1 cellular context compared by ENCODE assay signal in genomic region chr6:3869632-3870527, GRCh38.
TF ChIP-seq lines count a peak whose summit lies in the region.

No MANE protein-coding gene starts in this region.

TF ChIP-seq in HepG2, 621 proteins besides CTCF, POLR2A, EP300 and RAD21 (continued from another document and continues in another):
- 0 out of 2 replicates have a peak, but pooled peaks have one; percentile 39 for TF ChIP-seq MIER2 (CRISPR knock-in tag; IDR thresholded peaks at IDR 0.05)
- TF ChIP-seq ZNF747 (CRISPR knock-in tag; IDR thresholded peaks at IDR 0.05; ENCODE audit: borderline replicate concordance): no peak
- TF ChIP-seq JUN (CRISPR knock-in tag; IDR thresholded peaks at IDR 0.05): peak; percentile 70
- TF ChIP-seq, protein P1, sequence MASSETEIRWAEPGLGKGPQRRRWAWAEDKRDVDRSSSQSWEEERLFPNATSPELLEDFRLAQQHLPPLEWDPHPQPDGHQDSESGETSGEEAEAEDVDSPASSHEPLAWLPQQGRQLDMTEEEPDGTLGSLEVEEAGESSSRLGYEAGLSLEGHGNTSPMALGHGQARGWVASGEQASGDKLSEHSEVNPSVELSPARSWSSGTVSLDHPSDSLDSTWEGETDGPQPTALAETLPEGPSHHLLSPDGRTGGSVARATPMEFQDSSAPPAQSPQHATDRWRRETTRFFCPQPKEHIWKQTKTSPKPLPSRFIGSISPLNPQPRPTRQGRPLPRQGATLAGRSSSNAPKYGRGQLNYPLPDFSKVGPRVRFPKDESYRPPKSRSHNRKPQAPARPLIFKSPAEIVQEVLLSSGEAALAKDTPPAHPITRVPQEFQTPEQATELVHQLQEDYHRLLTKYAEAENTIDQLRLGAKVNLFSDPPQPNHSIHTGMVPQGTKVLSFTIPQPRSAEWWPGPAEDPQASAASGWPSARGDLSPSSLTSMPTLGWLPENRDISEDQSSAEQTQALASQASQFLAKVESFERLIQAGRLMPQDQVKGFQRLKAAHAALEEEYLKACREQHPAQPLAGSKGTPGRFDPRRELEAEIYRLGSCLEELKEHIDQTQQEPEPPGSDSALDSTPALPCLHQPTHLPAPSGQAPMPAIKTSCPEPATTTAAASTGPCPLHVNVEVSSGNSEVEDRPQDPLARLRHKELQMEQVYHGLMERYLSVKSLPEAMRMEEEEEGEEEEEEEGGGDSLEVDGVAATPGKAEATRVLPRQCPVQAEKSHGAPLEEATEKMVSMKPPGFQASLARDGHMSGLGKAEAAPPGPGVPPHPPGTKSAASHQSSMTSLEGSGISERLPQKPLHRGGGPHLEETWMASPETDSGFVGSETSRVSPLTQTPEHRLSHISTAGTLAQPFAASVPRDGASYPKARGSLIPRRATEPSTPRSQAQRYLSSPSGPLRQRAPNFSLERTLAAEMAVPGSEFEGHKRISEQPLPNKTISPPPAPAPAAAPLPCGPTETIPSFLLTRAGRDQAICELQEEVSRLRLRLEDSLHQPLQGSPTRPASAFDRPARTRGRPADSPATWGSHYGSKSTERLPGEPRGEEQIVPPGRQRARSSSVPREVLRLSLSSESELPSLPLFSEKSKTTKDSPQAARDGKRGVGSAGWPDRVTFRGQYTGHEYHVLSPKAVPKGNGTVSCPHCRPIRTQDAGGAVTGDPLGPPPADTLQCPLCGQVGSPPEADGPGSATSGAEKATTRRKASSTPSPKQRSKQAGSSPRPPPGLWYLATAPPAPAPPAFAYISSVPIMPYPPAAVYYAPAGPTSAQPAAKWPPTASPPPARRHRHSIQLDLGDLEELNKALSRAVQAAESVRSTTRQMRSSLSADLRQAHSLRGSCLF (CRISPR knock-in tag; IDR thresholded peaks at IDR 0.05; ENCODE audit: borderline replicate concordance): no peak
- 0 out of 2 replicates have a peak, but pooled peaks have one; percentile 25 for TF ChIP-seq ZKSCAN8 (CRISPR knock-in tag; IDR thresholded peaks at IDR 0.05; ENCODE audit: borderline replicate concordance)
- TF ChIP-seq ZNF749 (CRISPR knock-in tag; IDR thresholded peaks at IDR 0.05; ENCODE audit: borderline replicate concordance): no peak
- peak; percentile 75; the same call in 1 of the 2 replicates for TF ChIP-seq THRA (CRISPR knock-in tag; IDR thresholded peaks at IDR 0.05; ENCODE audit: borderline replicate concordance)
- TF ChIP-seq, protein P2, sequence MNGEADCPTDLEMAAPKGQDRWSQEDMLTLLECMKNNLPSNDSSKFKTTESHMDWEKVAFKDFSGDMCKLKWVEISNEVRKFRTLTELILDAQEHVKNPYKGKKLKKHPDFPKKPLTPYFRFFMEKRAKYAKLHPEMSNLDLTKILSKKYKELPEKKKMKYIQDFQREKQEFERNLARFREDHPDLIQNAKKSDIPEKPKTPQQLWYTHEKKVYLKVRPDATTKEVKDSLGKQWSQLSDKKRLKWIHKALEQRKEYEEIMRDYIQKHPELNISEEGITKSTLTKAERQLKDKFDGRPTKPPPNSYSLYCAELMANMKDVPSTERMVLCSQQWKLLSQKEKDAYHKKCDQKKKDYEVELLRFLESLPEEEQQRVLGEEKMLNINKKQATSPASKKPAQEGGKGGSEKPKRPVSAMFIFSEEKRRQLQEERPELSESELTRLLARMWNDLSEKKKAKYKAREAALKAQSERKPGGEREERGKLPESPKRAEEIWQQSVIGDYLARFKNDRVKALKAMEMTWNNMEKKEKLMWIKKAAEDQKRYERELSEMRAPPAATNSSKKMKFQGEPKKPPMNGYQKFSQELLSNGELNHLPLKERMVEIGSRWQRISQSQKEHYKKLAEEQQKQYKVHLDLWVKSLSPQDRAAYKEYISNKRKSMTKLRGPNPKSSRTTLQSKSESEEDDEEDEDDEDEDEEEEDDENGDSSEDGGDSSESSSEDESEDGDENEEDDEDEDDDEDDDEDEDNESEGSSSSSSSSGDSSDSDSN (CRISPR knock-in tag; IDR thresholded peaks at IDR 0.05): peak; percentile 9; the same call in 1 of the 2 replicates
- TF ChIP-seq, protein P3, sequence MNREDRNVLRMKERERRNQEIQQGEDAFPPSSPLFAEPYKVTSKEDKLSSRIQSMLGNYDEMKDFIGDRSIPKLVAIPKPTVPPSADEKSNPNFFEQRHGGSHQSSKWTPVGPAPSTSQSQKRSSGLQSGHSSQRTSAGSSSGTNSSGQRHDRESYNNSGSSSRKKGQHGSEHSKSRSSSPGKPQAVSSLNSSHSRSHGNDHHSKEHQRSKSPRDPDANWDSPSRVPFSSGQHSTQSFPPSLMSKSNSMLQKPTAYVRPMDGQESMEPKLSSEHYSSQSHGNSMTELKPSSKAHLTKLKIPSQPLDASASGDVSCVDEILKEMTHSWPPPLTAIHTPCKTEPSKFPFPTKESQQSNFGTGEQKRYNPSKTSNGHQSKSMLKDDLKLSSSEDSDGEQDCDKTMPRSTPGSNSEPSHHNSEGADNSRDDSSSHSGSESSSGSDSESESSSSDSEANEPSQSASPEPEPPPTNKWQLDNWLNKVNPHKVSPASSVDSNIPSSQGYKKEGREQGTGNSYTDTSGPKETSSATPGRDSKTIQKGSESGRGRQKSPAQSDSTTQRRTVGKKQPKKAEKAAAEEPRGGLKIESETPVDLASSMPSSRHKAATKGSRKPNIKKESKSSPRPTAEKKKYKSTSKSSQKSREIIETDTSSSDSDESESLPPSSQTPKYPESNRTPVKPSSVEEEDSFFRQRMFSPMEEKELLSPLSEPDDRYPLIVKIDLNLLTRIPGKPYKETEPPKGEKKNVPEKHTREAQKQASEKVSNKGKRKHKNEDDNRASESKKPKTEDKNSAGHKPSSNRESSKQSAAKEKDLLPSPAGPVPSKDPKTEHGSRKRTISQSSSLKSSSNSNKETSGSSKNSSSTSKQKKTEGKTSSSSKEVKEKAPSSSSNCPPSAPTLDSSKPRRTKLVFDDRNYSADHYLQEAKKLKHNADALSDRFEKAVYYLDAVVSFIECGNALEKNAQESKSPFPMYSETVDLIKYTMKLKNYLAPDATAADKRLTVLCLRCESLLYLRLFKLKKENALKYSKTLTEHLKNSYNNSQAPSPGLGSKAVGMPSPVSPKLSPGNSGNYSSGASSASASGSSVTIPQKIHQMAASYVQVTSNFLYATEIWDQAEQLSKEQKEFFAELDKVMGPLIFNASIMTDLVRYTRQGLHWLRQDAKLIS (CRISPR knock-in tag; IDR thresholded peaks at IDR 0.05): 0 out of 2 replicates have a peak, but pooled peaks have one; percentile 29
- TF ChIP-seq HOXA9 (CRISPR knock-in tag; IDR thresholded peaks at IDR 0.05; ENCODE audit: borderline replicate concordance): no peak
- TF ChIP-seq ZNF12 (CRISPR knock-in tag; IDR thresholded peaks at IDR 0.05): no peak
- TF ChIP-seq HOXA3 (CRISPR knock-in tag; IDR thresholded peaks at IDR 0.05): peak; percentile 53; the same call in 1 of the 2 replicates
- no peak for TF ChIP-seq ZBTB42 (CRISPR knock-in tag; IDR thresholded peaks at IDR 0.05)
- TF ChIP-seq, protein P4, sequence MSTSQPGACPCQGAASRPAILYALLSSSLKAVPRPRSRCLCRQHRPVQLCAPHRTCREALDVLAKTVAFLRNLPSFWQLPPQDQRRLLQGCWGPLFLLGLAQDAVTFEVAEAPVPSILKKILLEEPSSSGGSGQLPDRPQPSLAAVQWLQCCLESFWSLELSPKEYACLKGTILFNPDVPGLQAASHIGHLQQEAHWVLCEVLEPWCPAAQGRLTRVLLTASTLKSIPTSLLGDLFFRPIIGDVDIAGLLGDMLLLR (CRISPR knock-in tag; IDR thresholded peaks at IDR 0.05): no peak
- peak; percentile 57; the same call in 1 of the 2 replicates for TF ChIP-seq ZNF556 (CRISPR knock-in tag; IDR thresholded peaks at IDR 0.05; ENCODE audit: borderline replicate concordance)
- no peak for TF ChIP-seq ATM (IDR thresholded peaks at IDR 0.05; ENCODE audit: borderline replicate concordance)
- no peak; the same call in 1 of the 2 replicates for TF ChIP-seq ZNF124 (CRISPR knock-in tag; IDR thresholded peaks at IDR 0.05)
- TF ChIP-seq, protein P5, sequence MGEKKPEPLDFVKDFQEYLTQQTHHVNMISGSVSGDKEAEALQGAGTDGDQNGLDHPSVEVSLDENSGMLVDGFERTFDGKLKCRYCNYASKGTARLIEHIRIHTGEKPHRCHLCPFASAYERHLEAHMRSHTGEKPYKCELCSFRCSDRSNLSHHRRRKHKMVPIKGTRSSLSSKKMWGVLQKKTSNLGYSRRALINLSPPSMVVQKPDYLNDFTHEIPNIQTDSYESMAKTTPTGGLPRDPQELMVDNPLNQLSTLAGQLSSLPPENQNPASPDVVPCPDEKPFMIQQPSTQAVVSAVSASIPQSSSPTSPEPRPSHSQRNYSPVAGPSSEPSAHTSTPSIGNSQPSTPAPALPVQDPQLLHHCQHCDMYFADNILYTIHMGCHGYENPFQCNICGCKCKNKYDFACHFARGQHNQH (CRISPR knock-in tag; IDR thresholded peaks at IDR 0.05): peak; percentile 97
- no peak; the same call in none of the 2 replicates for TF ChIP-seq ZNF777 (CRISPR knock-in tag; IDR thresholded peaks at IDR 0.05)
- no peak for TF ChIP-seq ZNF879 (CRISPR knock-in tag; IDR thresholded peaks at IDR 0.05)
- peak; percentile 61 for TF ChIP-seq ZNF781 (CRISPR knock-in tag; IDR thresholded peaks at IDR 0.05; ENCODE audit: borderline replicate concordance, not compliant biosample characterization)
- TF ChIP-seq ZNF572 (CRISPR knock-in tag; IDR thresholded peaks at IDR 0.05): 0 out of 2 replicates have a peak, but pooled peaks have one; percentile 89
- TF ChIP-seq ZFP41 (CRISPR knock-in tag; IDR thresholded peaks at IDR 0.05; ENCODE audit: borderline replicate concordance): no peak
- TF ChIP-seq MAZ (IDR thresholded peaks at IDR 0.05; ENCODE audit: borderline replicate concordance, low read depth, low read length): no peak
- no peak; the same call in 1 of the 2 replicates for TF ChIP-seq MAZ (CRISPR knock-in tag; IDR thresholded peaks at IDR 0.05; ENCODE audit: low read depth)
- peak; percentile 76 for TF ChIP-seq ATF3 (CRISPR knock-in tag; IDR thresholded peaks at IDR 0.05)
- TF ChIP-seq CENPX (CRISPR knock-in tag; IDR thresholded peaks at IDR 0.05): no peak
- TF ChIP-seq SP5 (CRISPR knock-in tag; IDR thresholded peaks at IDR 0.05; ENCODE audit: borderline replicate concordance, low read depth): peak; percentile 92
- no peak for TF ChIP-seq ZNF136 (CRISPR knock-in tag; IDR thresholded peaks at IDR 0.05; ENCODE audit: low read depth)
- TF ChIP-seq KAT7 (CRISPR knock-in tag; IDR thresholded peaks at IDR 0.05; ENCODE audit: borderline replicate concordance): no peak
- TF ChIP-seq PHF8 (CRISPR knock-in tag; IDR thresholded peaks at IDR 0.05): peak; percentile 38
- TF ChIP-seq SCMH1 (CRISPR knock-in tag; IDR thresholded peaks at IDR 0.05; ENCODE audit: borderline replicate concordance): no peak
- TF ChIP-seq, protein P6, sequence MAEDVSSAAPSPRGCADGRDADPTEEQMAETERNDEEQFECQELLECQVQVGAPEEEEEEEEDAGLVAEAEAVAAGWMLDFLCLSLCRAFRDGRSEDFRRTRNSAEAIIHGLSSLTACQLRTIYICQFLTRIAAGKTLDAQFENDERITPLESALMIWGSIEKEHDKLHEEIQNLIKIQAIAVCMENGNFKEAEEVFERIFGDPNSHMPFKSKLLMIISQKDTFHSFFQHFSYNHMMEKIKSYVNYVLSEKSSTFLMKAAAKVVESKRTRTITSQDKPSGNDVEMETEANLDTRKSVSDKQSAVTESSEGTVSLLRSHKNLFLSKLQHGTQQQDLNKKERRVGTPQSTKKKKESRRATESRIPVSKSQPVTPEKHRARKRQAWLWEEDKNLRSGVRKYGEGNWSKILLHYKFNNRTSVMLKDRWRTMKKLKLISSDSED (CRISPR knock-in tag; IDR thresholded peaks at IDR 0.05): no peak
- TF ChIP-seq, protein P7, sequence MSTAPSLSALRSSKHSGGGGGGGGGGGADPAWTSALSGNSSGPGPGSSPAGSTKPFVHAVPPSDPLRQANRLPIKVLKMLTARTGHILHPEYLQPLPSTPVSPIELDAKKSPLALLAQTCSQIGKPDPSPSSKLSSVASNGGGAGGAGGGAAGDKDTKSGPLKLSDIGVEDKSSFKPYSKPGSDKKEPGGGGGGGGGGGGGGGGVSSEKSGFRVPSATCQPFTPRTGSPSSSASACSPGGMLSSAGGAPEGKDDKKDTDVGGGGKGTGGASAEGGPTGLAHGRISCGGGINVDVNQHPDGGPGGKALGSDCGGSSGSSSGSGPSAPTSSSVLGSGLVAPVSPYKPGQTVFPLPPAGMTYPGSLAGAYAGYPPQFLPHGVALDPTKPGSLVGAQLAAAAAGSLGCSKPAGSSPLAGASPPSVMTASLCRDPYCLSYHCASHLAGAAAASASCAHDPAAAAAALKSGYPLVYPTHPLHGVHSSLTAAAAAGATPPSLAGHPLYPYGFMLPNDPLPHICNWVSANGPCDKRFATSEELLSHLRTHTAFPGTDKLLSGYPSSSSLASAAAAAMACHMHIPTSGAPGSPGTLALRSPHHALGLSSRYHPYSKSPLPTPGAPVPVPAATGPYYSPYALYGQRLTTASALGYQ (CRISPR knock-in tag; IDR thresholded peaks at IDR 0.05): peak; percentile 77; the same call in 1 of the 2 replicates
- TF ChIP-seq LRRFIP1 (CRISPR knock-in tag; conservative IDR thresholded peaks at IDR 0.05): no peak
